19 cellular contexts compared by ENCODE assay signal in genomic region chr12:50105913-50106450, GRCh38. TPM values are rescaled to one million over a fixed set of nuclear protein-coding genes. Genes with fewer than 3 reads are reported as not detected.
"Had no signal": no experiment of that assay in that cellular context is flagged by ENCODE, and none has a peak within 500 bp of the region (broad histone marks: within the 10 kb centered on the region; RNA-seq: fewer than 3 reads in every experiment).

No MANE protein-coding gene starts in this region.

- DNase-seq: activated CD4-positive, alpha-beta memory T cell treated with anti-CD3 and anti-CD28 coated beads, Interleukin-2, amount 10 ng/mL, durations not matched to agents 7 days and 5 days; activated CD4-positive, alpha-beta T cell treated with anti-CD3 and anti-CD28 coated beads for 4 hours; activated gamma-delta T cell; activated T-cell treated with anti-CD3 and anti-CD28 coated beads, Interleukin-2, amount 50 U/mL, for 4 hours; amygdala; brain microvascular endothelial cell; cerebellar nuclear complex; effector memory CD8-positive, alpha-beta T cell; foreskin melanocyte; heart right ventricle; naive B cell; stomach had no signal

- H3K4me3 ChIP-seq: heart right ventricle, stomach, thoracic aorta had no signal

- H3K36me3 Mint-ChIP-seq: activated naive CD8-positive, alpha-beta T cell; naive B cell had no signal

- H3K9me3 ChIP-seq: heart right ventricle, neutrophil, stomach, thoracic aorta had no signal

- H3K9me3 Mint-ChIP-seq: activated CD4-positive, alpha-beta memory T cell treated with anti-CD3 and anti-CD28 coated beads, Interleukin-2, amount 10 ng/mL, durations not matched to agents 7 days and 5 days; activated T-cell treated with anti-CD3 and anti-CD28 coated beads, Interleukin-2, amount 50 U/mL, for 4 hours; dendritic cell treated with granulocyte-macrophage colony-stimulating factor and Interleukin-4, amounts not matched to agents 40 ng/mL and 50 ng/mL, for 4 days; effector memory CD8-positive, alpha-beta T cell; naive B cell had no signal

- H3K9ac ChIP-seq: parathyroid adenoma had no signal

- ATAC-seq: activated T-cell treated with anti-CD3 and anti-CD28 coated beads, Interleukin-2, amount 50 U/mL, for 4 hours; effector memory CD8-positive, alpha-beta T cell; heart right ventricle had no signal

- H3K27me3 Mint-ChIP-seq: activated CD4-positive, alpha-beta memory T cell treated with anti-CD3 and anti-CD28 coated beads, Interleukin-2, amount 10 ng/mL, durations not matched to agents 7 days and 5 days; activated naive CD8-positive, alpha-beta T cell; effector memory CD8-positive, alpha-beta T cell; naive B cell had no signal

- H3K27ac ChIP-seq: brain microvascular endothelial cell, epithelial cell of prostate, neutrophil, stomach, thoracic aorta had no signal

- H3K27ac Mint-ChIP-seq: activated CD4-positive, alpha-beta memory T cell treated with anti-CD3 and anti-CD28 coated beads, Interleukin-2, amount 10 ng/mL, durations not matched to agents 7 days and 5 days; activated naive CD8-positive, alpha-beta T cell had no signal

- H3K4me3 Mint-ChIP-seq: activated CD4-positive, alpha-beta memory T cell treated with anti-CD3 and anti-CD28 coated beads, Interleukin-2, amount 10 ng/mL, durations not matched to agents 7 days and 5 days; activated naive CD8-positive, alpha-beta T cell; activated T-cell treated with anti-CD3 and anti-CD28 coated beads, Interleukin-2, amount 50 U/mL, for 4 hours; dendritic cell treated with granulocyte-macrophage colony-stimulating factor and Interleukin-4, amounts not matched to agents 40 ng/mL and 50 ng/mL, for 4 days; effector memory CD8-positive, alpha-beta T cell had no signal

- H2AFZ ChIP-seq: parathyroid adenoma had no signal

- H3K36me3 ChIP-seq: brain microvascular endothelial cell, thoracic aorta had no signal

- H3K27me3 ChIP-seq: brain microvascular endothelial cell, heart right ventricle, stomach had no signal

RNA-seq across cellular contexts. Expression of gene ASIC1, which starts 48.6 kb away (rescaled TPM):
- total RNA-seq: lung microvascular endothelial cell, thoracic aorta had no signal
